ENCODE assay signal across 1 cellular context in the genomic region with DNA sequence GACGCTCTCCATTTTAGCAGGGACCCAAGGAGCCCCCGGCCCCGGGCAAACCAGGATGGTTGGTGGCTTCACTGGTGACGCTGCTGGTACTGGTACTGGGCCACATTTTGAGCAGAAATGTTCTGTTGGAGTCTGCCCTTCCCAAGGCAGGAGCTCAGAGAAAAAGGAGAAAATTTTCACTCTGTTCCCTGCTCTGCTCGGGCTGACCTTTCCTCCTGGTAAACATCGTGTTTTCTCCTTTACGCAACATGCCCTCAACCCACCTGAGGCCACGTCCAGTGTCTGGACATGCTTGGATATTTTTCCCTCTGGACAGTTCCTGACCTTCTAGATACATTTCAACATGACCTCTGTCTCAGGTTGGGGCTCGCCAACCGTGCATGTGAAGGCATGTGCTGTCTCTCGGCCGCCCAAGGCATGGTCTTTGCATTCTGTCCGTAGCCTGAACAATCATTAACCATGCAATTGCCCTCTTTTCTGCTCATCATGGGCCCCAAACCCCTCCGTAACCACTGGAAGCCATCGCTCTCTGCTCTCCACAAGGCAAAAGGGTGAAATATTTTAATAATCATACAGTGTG.
TF ChIP-seq lines count a peak whose summit lies in the region.

No MANE protein-coding gene starts in this region.

TF ChIP-seq in HepG2, 621 proteins besides CTCF, POLR2A, EP300 and RAD21 (continued from another document and continues in another):
- TF ChIP-seq ZNF142 (CRISPR knock-in tag; IDR thresholded peaks at IDR 0.05): peak; percentile 93
- TF ChIP-seq DPF2 (CRISPR knock-in tag; IDR thresholded peaks at IDR 0.05; ENCODE audit: borderline replicate concordance, low read depth): peak; percentile 84
- peak; percentile 21; the same call in 1 of the 2 replicates for TF ChIP-seq HCFC1 (IDR thresholded peaks at IDR 0.05; ENCODE audit: low read depth, low read length)
- peak; percentile 63 for TF ChIP-seq ZNF501 (CRISPR knock-in tag; IDR thresholded peaks at IDR 0.05)
- peak; percentile 46; the same call in 1 of the 2 replicates for TF ChIP-seq FOXM1 (CRISPR knock-in tag; IDR thresholded peaks at IDR 0.05)
- TF ChIP-seq ZNF747 (CRISPR knock-in tag; IDR thresholded peaks at IDR 0.05; ENCODE audit: borderline replicate concordance): peak; percentile 87; the same call in 1 of the 2 replicates
- TF ChIP-seq RBM39 (IDR thresholded peaks at IDR 0.05; ENCODE audit: low read depth, low read length, poor library complexity, severe bottlenecking): peak; percentile 23
- TF ChIP-seq REPIN1 (CRISPR knock-in tag; IDR thresholded peaks at IDR 0.05; ENCODE audit: borderline replicate concordance, low read depth): peak; percentile 85; the same call in 1 of the 2 replicates
- no peak for TF ChIP-seq PHB2 (IDR thresholded peaks at IDR 0.05; ENCODE audit: partially characterized antibody)
- TF ChIP-seq ZNF18 (CRISPR knock-in tag; IDR thresholded peaks at IDR 0.05; ENCODE audit: insufficient replicate concordance): peak; percentile 35
- 0 out of 2 replicates have a peak, but pooled peaks have one; percentile 51 for TF ChIP-seq ZNF343 (CRISPR knock-in tag; IDR thresholded peaks at IDR 0.05)
- no peak for TF ChIP-seq SNAI1 (CRISPR knock-in tag; IDR thresholded peaks at IDR 0.05; ENCODE audit: borderline replicate concordance)
- TF ChIP-seq GTF3A (CRISPR knock-in tag; conservative IDR thresholded peaks at IDR 0.05): no peak
- TF ChIP-seq XRCC5 (optimal IDR thresholded peaks at IDR 0.05; ENCODE audit: low read length): peak; percentile 85
- TF ChIP-seq ATM (IDR thresholded peaks at IDR 0.05; ENCODE audit: borderline replicate concordance): no peak
- TF ChIP-seq ZFYVE20 (CRISPR knock-in tag; IDR thresholded peaks at IDR 0.05; ENCODE audit: borderline replicate concordance, low read depth): no peak
- TF ChIP-seq THYN1 (CRISPR knock-in tag; IDR thresholded peaks at IDR 0.05; ENCODE audit: borderline replicate concordance, low read depth): no peak
- TF ChIP-seq, protein P1, sequence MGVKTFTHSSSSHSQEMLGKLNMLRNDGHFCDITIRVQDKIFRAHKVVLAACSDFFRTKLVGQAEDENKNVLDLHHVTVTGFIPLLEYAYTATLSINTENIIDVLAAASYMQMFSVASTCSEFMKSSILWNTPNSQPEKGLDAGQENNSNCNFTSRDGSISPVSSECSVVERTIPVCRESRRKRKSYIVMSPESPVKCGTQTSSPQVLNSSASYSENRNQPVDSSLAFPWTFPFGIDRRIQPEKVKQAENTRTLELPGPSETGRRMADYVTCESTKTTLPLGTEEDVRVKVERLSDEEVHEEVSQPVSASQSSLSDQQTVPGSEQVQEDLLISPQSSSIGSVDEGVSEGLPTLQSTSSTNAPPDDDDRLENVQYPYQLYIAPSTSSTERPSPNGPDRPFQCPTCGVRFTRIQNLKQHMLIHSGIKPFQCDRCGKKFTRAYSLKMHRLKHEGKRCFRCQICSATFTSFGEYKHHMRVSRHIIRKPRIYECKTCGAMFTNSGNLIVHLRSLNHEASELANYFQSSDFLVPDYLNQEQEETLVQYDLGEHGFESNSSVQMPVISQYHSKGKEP (CRISPR knock-in tag; IDR thresholded peaks at IDR 0.05): peak; percentile 84; the same call in 1 of the 2 replicates
- TF ChIP-seq, protein P2, sequence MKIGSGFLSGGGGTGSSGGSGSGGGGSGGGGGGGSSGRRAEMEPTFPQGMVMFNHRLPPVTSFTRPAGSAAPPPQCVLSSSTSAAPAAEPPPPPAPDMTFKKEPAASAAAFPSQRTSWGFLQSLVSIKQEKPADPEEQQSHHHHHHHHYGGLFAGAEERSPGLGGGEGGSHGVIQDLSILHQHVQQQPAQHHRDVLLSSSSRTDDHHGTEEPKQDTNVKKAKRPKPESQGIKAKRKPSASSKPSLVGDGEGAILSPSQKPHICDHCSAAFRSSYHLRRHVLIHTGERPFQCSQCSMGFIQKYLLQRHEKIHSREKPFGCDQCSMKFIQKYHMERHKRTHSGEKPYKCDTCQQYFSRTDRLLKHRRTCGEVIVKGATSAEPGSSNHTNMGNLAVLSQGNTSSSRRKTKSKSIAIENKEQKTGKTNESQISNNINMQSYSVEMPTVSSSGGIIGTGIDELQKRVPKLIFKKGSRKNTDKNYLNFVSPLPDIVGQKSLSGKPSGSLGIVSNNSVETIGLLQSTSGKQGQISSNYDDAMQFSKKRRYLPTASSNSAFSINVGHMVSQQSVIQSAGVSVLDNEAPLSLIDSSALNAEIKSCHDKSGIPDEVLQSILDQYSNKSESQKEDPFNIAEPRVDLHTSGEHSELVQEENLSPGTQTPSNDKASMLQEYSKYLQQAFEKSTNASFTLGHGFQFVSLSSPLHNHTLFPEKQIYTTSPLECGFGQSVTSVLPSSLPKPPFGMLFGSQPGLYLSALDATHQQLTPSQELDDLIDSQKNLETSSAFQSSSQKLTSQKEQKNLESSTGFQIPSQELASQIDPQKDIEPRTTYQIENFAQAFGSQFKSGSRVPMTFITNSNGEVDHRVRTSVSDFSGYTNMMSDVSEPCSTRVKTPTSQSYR (CRISPR knock-in tag; IDR thresholded peaks at IDR 0.05; ENCODE audit: borderline replicate concordance): peak; percentile 86
- TF ChIP-seq ZNF570 (CRISPR knock-in tag; IDR thresholded peaks at IDR 0.05; ENCODE audit: borderline replicate concordance): peak; percentile 86; the same call in 1 of the 2 replicates
- no peak for TF ChIP-seq AGO2 (optimal IDR thresholded peaks at IDR 0.05; ENCODE audit: low read depth, low read length)
- TF ChIP-seq JARID2 (CRISPR knock-in tag; IDR thresholded peaks at IDR 0.05; ENCODE audit: insufficient replicate concordance): peak; percentile 62
- no peak for TF ChIP-seq SRSF1 (optimal IDR thresholded peaks at IDR 0.05; ENCODE audit: low read depth, low read length)
- TF ChIP-seq, protein P3, sequence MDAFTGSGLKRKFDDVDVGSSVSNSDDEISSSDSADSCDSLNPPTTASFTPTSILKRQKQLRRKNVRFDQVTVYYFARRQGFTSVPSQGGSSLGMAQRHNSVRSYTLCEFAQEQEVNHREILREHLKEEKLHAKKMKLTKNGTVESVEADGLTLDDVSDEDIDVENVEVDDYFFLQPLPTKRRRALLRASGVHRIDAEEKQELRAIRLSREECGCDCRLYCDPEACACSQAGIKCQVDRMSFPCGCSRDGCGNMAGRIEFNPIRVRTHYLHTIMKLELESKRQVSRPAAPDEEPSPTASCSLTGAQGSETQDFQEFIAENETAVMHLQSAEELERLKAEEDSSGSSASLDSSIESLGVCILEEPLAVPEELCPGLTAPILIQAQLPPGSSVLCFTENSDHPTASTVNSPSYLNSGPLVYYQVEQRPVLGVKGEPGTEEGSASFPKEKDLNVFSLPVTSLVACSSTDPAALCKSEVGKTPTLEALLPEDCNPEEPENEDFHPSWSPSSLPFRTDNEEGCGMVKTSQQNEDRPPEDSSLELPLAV (CRISPR knock-in tag; conservative IDR thresholded peaks at IDR 0.05; ENCODE audit: low read depth): 0 out of 2 replicates have a peak, but pooled peaks have one; percentile 52
- TF ChIP-seq ZSCAN9 (CRISPR knock-in tag; IDR thresholded peaks at IDR 0.05; ENCODE audit: borderline replicate concordance): peak; percentile 97
- peak; percentile 90; the same call in 1 of the 2 replicates for TF ChIP-seq ZNF160 (CRISPR knock-in tag; IDR thresholded peaks at IDR 0.05)
- TF ChIP-seq NCOA2 (CRISPR knock-in tag; IDR thresholded peaks at IDR 0.05): peak; percentile 99
- no peak for TF ChIP-seq ZBTB40 (IDR thresholded peaks at IDR 0.05)
- peak; percentile 93 for TF ChIP-seq ZBTB40 (CRISPR knock-in tag; IDR thresholded peaks at IDR 0.05)
